1 cellular context compared by ENCODE assay signal in the genomic region with DNA sequence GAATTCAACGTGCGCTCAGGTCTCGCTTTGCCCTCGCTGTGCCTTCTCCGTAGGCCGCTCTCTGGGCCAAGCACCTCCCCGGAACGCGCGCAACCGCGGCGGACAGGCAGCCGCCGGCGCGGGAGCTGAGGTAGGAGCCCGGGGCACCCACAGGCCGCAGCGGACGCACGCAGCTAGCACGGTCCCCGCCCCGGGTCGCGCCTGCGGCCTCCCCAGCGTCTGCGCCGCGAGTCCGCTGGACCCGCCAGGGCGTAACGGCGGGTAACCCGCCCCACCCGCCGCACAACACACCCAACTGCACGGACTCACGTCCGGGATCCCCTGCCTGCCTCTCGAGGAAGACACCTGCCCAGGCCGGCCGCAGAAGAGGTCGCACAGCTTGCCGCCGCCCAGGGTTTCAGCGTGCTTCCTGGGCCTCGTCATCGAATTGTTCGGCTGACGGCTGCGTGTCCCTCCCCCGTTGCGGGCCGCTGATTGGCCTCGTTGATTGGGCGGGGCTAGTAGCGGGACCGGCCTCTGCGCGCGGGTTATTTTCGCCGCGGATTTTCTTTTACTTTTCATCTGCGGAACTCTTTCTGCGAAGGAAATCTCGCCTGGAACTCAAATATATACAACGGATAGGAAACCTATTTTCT.
TF ChIP-seq lines count a peak whose summit lies in the region.

A gene with protein sequence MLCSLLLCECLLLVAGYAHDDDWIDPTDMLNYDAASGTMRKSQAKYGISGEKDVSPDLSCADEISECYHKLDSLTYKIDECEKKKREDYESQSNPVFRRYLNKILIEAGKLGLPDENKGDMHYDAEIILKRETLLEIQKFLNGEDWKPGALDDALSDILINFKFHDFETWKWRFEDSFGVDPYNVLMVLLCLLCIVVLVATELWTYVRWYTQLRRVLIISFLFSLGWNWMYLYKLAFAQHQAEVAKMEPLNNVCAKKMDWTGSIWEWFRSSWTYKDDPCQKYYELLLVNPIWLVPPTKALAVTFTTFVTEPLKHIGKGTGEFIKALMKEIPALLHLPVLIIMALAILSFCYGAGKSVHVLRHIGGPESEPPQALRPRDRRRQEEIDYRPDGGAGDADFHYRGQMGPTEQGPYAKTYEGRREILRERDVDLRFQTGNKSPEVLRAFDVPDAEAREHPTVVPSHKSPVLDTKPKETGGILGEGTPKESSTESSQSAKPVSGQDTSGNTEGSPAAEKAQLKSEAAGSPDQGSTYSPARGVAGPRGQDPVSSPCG (minus strand): TSS at position 433 of the 635 bp plus-strand sequence. CDS start 13,047 bp downstream, outside the sequence.

TF ChIP-seq in K562, 482 proteins besides CTCF, POLR2A, EP300 and RAD21 (continued from another document):
- TF ChIP-seq, protein P1, sequence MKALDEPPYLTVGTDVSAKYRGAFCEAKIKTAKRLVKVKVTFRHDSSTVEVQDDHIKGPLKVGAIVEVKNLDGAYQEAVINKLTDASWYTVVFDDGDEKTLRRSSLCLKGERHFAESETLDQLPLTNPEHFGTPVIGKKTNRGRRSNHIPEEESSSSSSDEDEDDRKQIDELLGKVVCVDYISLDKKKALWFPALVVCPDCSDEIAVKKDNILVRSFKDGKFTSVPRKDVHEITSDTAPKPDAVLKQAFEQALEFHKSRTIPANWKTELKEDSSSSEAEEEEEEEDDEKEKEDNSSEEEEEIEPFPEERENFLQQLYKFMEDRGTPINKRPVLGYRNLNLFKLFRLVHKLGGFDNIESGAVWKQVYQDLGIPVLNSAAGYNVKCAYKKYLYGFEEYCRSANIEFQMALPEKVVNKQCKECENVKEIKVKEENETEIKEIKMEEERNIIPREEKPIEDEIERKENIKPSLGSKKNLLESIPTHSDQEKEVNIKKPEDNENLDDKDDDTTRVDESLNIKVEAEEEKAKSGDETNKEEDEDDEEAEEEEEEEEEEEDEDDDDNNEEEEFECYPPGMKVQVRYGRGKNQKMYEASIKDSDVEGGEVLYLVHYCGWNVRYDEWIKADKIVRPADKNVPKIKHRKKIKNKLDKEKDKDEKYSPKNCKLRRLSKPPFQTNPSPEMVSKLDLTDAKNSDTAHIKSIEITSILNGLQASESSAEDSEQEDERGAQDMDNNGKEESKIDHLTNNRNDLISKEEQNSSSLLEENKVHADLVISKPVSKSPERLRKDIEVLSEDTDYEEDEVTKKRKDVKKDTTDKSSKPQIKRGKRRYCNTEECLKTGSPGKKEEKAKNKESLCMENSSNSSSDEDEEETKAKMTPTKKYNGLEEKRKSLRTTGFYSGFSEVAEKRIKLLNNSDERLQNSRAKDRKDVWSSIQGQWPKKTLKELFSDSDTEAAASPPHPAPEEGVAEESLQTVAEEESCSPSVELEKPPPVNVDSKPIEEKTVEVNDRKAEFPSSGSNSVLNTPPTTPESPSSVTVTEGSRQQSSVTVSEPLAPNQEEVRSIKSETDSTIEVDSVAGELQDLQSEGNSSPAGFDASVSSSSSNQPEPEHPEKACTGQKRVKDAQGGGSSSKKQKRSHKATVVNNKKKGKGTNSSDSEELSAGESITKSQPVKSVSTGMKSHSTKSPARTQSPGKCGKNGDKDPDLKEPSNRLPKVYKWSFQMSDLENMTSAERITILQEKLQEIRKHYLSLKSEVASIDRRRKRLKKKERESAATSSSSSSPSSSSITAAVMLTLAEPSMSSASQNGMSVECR (CRISPR knock-in tag; IDR thresholded peaks at IDR 0.05) = peak; percentile 95
- TF ChIP-seq CBX3 (IDR thresholded peaks at IDR 0.05; ENCODE audit: borderline replicate concordance in 1 of 2, low read length in 2 of 2) = no peak
- TF ChIP-seq HLTF (IDR thresholded peaks at IDR 0.05) = no peak
- TF ChIP-seq ETS2 (tag; IDR thresholded peaks at IDR 0.05; ENCODE audit: borderline replicate concordance, poor library complexity, severe bottlenecking) = peak; percentile 57
- peak; percentile 77 for TF ChIP-seq SMAD4 (CRISPR knock-in tag; conservative IDR thresholded peaks at IDR 0.05)
- no peak for TF ChIP-seq POLR3A (IDR thresholded peaks at IDR 0.05; ENCODE audit: borderline replicate concordance, extremely low read depth, insufficient read depth, insufficient read length)
- no peak for TF ChIP-seq ZNF217 (CRISPR knock-in tag; IDR thresholded peaks at IDR 0.05)
- TF ChIP-seq, protein P2, sequence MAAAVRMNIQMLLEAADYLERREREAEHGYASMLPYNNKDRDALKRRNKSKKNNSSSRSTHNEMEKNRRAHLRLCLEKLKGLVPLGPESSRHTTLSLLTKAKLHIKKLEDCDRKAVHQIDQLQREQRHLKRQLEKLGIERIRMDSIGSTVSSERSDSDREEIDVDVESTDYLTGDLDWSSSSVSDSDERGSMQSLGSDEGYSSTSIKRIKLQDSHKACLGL (CRISPR knock-in tag; IDR thresholded peaks at IDR 0.05; ENCODE audit: borderline replicate concordance, poor library complexity, severe bottlenecking) = peak; percentile 18
- peak; percentile 99 for TF ChIP-seq ZFX (CRISPR knock-in tag; IDR thresholded peaks at IDR 0.05)
- no peak for TF ChIP-seq STAT5A (IDR thresholded peaks at IDR 0.05; ENCODE audit: borderline replicate concordance, low read length)
- TF ChIP-seq ETV6 (IDR thresholded peaks at IDR 0.05; ENCODE audit: borderline replicate concordance in 1 of 2, low read depth in 2 of 2, low read length in 1 of 2) = no peak
- no peak; the same call in 1 of the 2 replicates for TF ChIP-seq ETV6 (CRISPR knock-in tag; IDR thresholded peaks at IDR 0.05; ENCODE audit: borderline replicate concordance)
- peak; percentile 11 to 71; a peak in 2 of 4 replicates for TF ChIP-seq RCOR1 (IDR thresholded peaks at IDR 0.05; ENCODE audit: borderline replicate concordance in 1 of 2, low read depth in 2 of 2, low read length in 2 of 2)
- TF ChIP-seq EP400 (IDR thresholded peaks at IDR 0.05) = peak; percentile 97
- peak; percentile 82 for TF ChIP-seq PRPF4 (IDR thresholded peaks at IDR 0.05; ENCODE audit: insufficient read depth, low read depth, low read length, poor library complexity, severe bottlenecking)
- 0 out of 2 replicates have a peak, but pooled peaks have one; percentile 40 for TF ChIP-seq ZNF644 (tag; IDR thresholded peaks at IDR 0.05; ENCODE audit: low read depth)
- TF ChIP-seq CBFA2T3 (IDR thresholded peaks at IDR 0.05) = no peak
- TF ChIP-seq TAF7 (tag; IDR thresholded peaks at IDR 0.05) = no peak; the same call in 1 of the 2 replicates
- peak; percentile 69 for TF ChIP-seq FUS (optimal IDR thresholded peaks at IDR 0.05; ENCODE audit: low read depth, low read length)
- TF ChIP-seq, protein P3, sequence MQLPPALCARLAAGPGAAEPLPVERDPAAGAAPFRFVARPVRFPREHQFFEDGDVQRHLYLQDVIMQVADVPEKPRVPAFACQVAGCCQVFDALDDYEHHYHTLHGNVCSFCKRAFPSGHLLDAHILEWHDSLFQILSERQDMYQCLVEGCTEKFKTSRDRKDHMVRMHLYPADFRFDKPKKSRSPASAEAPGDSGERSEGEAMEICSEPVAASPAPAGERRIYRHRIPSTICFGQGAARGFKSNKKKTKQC (CRISPR knock-in tag; IDR thresholded peaks at IDR 0.05) = peak; percentile 86; the same call in 1 of the 2 replicates
- TF ChIP-seq POU5F1 (IDR thresholded peaks at IDR 0.05; ENCODE audit: borderline replicate concordance, low read depth, low read length, partially characterized antibody) = no peak
